30 cellular contexts compared by ENCODE assay signal in genomic region chr6:156948240-156948639, GRCh38.
"Had no signal": no experiment of that assay in that cellular context is flagged by ENCODE, and none has a peak within 500 bp of the region (broad histone marks: within the 10 kb centered on the region; RNA-seq: fewer than 3 reads in every experiment).

No MANE protein-coding gene starts in this region.

- H3K27ac ChIP-seq: adrenal gland, ascending aorta, neutrophil, ovary had no signal

- H3K27me3 ChIP-seq: adrenal gland, ascending aorta, esophagus muscularis mucosa, hepatocyte, neutrophil, ovary, upper lobe of left lung had no signal

- H3K4me3 ChIP-seq: adrenal gland, ascending aorta, esophagus muscularis mucosa, hepatocyte, ovary, skin epidermis, upper lobe of left lung had no signal

- DNase-seq: activated CD4-positive, alpha-beta memory T cell treated with anti-CD3 and anti-CD28 coated beads for 36 hours; activated CD4-positive, CD25-positive, alpha-beta regulatory T cell treated with anti-CD3 and anti-CD28 coated beads, Interleukin-2, amount 50 U/mL, for 72 hours; activated CD8-positive, alpha-beta memory T cell treated with anti-CD3 and anti-CD28 coated beads, Interleukin-2, amount 50 U/mL, for 4 hours; activated effector memory CD4-positive, alpha-beta T cell treated with anti-CD3 and anti-CD28 coated beads, Interleukin-2, amount 50 U/mL, for 16 hours; activated naive CD4-positive, alpha-beta T cell treated with anti-CD3 and anti-CD28 coated beads for 36 hours; activated naive CD8-positive, alpha-beta T cell treated with anti-CD3 and anti-CD28 coated beads for 36 hours; activated T-cell treated with anti-CD3 and anti-CD28 coated beads, Interleukin-2, amount 50 U/mL, for 1 hour; adrenal gland; caudate nucleus; endodermal cell; foreskin melanocyte; glutamatergic neuron; islet precursor cell; left cardiac atrium; naive B cell; nephron progenitor cell; ovary; retina; stimulated activated CD4-positive, alpha-beta T cell treated with anti-CD3 and anti-CD28 coated beads, Interleukin-4, amount 100 ng/mL, for 4 hours; stimulated activated CD8-positive, alpha-beta memory T cell treated with anti-CD3 and anti-CD28 coated beads, Interleukin-4, amount 100 ng/mL, for 48 hours; stimulated activated naive CD8-positive, alpha-beta T cell treated with anti-CD3 and anti-CD28 coated beads, Interleukin-15, amount 100 ng/mL, for 72 hours; substantia nigra; upper lobe of left lung had no signal

- H2AFZ ChIP-seq: hepatocyte had no signal

- H3K36me3 ChIP-seq: adrenal gland, ascending aorta, esophagus muscularis mucosa, neutrophil, ovary, upper lobe of left lung had no signal

- ATAC-seq: sciatic nerve; stimulated activated memory B cell treated with anti-CD40 and anti-IgM and Interleukin-4, amounts not matched to agents 10 μg/mL and 1 μg/mL and 100 μg/mL, for 72 hours had no signal

- H3K9me3 ChIP-seq: adrenal gland, ascending aorta, esophagus muscularis mucosa, neutrophil, ovary, upper lobe of left lung had no signal
